Comparison of ENCODE assay signal across 1 cellular context in genomic region chr6:133741375-133741861, GRCh38.
TF ChIP-seq lines count a peak whose summit lies in the region.

No MANE protein-coding gene starts in this region.

TF ChIP-seq in K562, 482 proteins besides CTCF, POLR2A, EP300 and RAD21 (continued from another document):
- peak; percentile 57 for TF ChIP-seq PKNOX1 (IDR thresholded peaks at IDR 0.05)
